ENCODE assay signal across 1 cellular context in genomic region chr11:20973959-20974358, GRCh38.
A peak's percentile ranks its signal among the peaks of the same experiment; 100 is the strongest.
TF ChIP-seq lines count a peak whose summit lies in the region.

No MANE protein-coding gene starts in this region.

TF ChIP-seq in HepG2, 621 proteins besides CTCF, POLR2A, EP300 and RAD21:
- peak; percentile 14 to 88 for TF ChIP-seq REST (IDR thresholded peaks at IDR 0.05; ENCODE audit: borderline replicate concordance in 1 of 2, low read depth in 1 of 2, low read length in 2 of 2)
- TF ChIP-seq MIER2 (CRISPR knock-in tag; IDR thresholded peaks at IDR 0.05): peak; percentile 59; the same call in 1 of the 2 replicates
- TF ChIP-seq MTERF4 (CRISPR knock-in tag; IDR thresholded peaks at IDR 0.05): no peak
- TF ChIP-seq ZNF761 (CRISPR knock-in tag; conservative IDR thresholded peaks at IDR 0.05): no peak
TF ChIP-seq in HepG2: peak in this region for 2.
